ENCODE assay signal across 1 cellular context in genomic region chr7:19969859-19970493, GRCh38.
TF ChIP-seq lines count a peak whose summit lies in the region.

No MANE protein-coding gene starts in this region.

TF ChIP-seq in endothelial cell of umbilical vein, 7 proteins besides CTCF, POLR2A, EP300 and RAD21 (continued from another document):
- TF ChIP-seq MAX (IDR thresholded peaks at IDR 0.05; ENCODE audit: insufficient read depth, insufficient read length): no peak
